ENCODE assay signal across 30 cellular contexts in the genomic region with DNA sequence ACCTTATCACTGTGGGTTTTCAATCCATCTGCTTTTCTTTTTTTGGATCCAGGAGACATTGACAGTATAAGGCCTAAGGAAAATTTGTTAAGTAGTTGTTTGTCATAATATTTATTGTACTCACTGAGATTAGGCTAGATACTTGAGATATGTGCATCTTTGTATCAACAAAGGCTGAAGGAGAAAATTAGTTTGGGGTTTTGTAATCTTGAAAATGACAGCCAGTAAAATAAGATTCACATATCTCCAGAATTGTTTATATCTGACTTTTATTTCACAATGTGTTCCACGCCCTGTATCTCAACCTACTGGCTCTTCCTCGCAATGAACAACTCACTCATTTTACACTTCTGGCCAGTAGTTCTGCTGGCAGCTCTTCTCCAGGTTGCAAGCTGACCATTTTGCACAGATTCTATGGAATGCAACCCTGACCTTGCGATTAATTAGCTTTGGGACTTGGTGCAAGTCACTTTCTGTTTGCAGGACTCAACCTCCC.
"Had no signal": no experiment of that assay in that cellular context is flagged by ENCODE, and none has a peak within 500 bp of the region (broad histone marks: within the 10 kb centered on the region; RNA-seq: fewer than 3 reads in every experiment).

No MANE protein-coding gene starts in this region.

- H3K4me1 ChIP-seq: body of pancreas, esophagus muscularis mucosa had no signal

- DNase-seq: activated CD4-positive, alpha-beta memory T cell treated with anti-CD3 and anti-CD28 coated beads, Interleukin-2, amount 10 ng/mL, durations not matched to agents 7 days and 5 days; activated CD4-positive, alpha-beta T cell treated with anti-CD3 and anti-CD28 coated beads for 4 hours; activated CD4-positive, alpha-beta T cell treated with anti-CD3 and anti-CD28 coated beads, Interleukin-2, amount 10 ng/mL, durations not matched to agents 7 days and 5 days; activated CD4-positive, alpha-beta T cell treated with anti-CD3 and anti-CD28 coated beads, Interleukin-2, amount 50 U/mL, for 4 hours; activated CD4-positive, CD25-positive, alpha-beta regulatory T cell; activated CD4-positive, CD25-positive, alpha-beta regulatory T cell treated with anti-CD3 and anti-CD28 coated beads, Interleukin-2, amount 50 U/mL, for 72 hours; activated CD8-positive, alpha-beta memory T cell treated with anti-CD3 and anti-CD28 coated beads, Interleukin-2, amount 50 U/mL, for 48 hours; activated gamma-delta T cell; activated naive CD4-positive, alpha-beta T cell; activated naive CD4-positive, alpha-beta T cell treated with anti-CD3 and anti-CD28 coated beads, Interleukin-2, amount 10 ng/mL, durations not matched to agents 7 days and 5 days; activated naive CD8-positive, alpha-beta T cell treated with anti-CD3 and anti-CD28 coated beads, Interleukin-2, amount 10 ng/mL, durations not matched to agents 7 days and 5 days; activated T-cell treated with anti-CD3 and anti-CD28 coated beads for 4 hours; activated T-cell treated with anti-CD3 and anti-CD28 coated beads, Interleukin-2, amount 50 U/mL, for 24 hours; activated T-cell treated with anti-CD3 and anti-CD28 coated beads, Interleukin-2, amount 50 U/mL, for 72 hours; amniotic stem cell; anterior cingulate cortex; body of pancreas; caudate nucleus; cortex of kidney; dermis blood vessel endothelial cell; effector CD4-positive, alpha-beta T cell; effector memory CD8-positive, alpha-beta T cell; erythroblast; foreskin fibroblast; head of caudate nucleus; T-helper 2 cell had no signal

- H3K36me3 ChIP-seq: esophagus muscularis mucosa had no signal

- H3K27ac ChIP-seq: body of pancreas, esophagus muscularis mucosa had no signal

- H3K4me3 Mint-ChIP-seq: activated CD4-positive, alpha-beta memory T cell treated with anti-CD3 and anti-CD28 coated beads, Interleukin-2, amount 10 ng/mL, durations not matched to agents 7 days and 5 days; activated CD4-positive, alpha-beta T cell treated with anti-CD3 and anti-CD28 coated beads, Interleukin-2, amount 10 ng/mL, durations not matched to agents 7 days and 5 days; activated naive CD4-positive, alpha-beta T cell treated with anti-CD3 and anti-CD28 coated beads, Interleukin-2, amount 10 ng/mL, durations not matched to agents 7 days and 5 days; activated naive CD8-positive, alpha-beta T cell treated with anti-CD3 and anti-CD28 coated beads, Interleukin-2, amount 10 ng/mL, durations not matched to agents 7 days and 5 days; activated T-cell treated with anti-CD3 and anti-CD28 coated beads, Interleukin-2, amount 50 U/mL, for 24 hours; activated T-cell treated with anti-CD3 and anti-CD28 coated beads, Interleukin-2, amount 50 U/mL, for 72 hours; effector memory CD8-positive, alpha-beta T cell had no signal

- H3K36me3 Mint-ChIP-seq: activated naive CD8-positive, alpha-beta T cell treated with anti-CD3 and anti-CD28 coated beads, Interleukin-2, amount 10 ng/mL, durations not matched to agents 7 days and 5 days had no signal

- FAIRE-seq: colon, frontal cortex had no signal

- H3K9me3 Mint-ChIP-seq: activated CD4-positive, alpha-beta memory T cell treated with anti-CD3 and anti-CD28 coated beads, Interleukin-2, amount 10 ng/mL, durations not matched to agents 7 days and 5 days; activated naive CD4-positive, alpha-beta T cell treated with anti-CD3 and anti-CD28 coated beads, Interleukin-2, amount 10 ng/mL, durations not matched to agents 7 days and 5 days; activated T-cell treated with anti-CD3 and anti-CD28 coated beads, Interleukin-2, amount 50 U/mL, for 24 hours; effector memory CD8-positive, alpha-beta T cell had no signal

- H3K4me3 ChIP-seq: body of pancreas, esophagus muscularis mucosa had no signal

- ATAC-seq: activated naive CD4-positive, alpha-beta T cell treated with anti-CD3 and anti-CD28 coated beads, Interleukin-2, amount 50 U/mL, for 72 hours; activated T-cell treated with anti-CD3 and anti-CD28 coated beads, Interleukin-2, amount 50 U/mL, for 72 hours; body of pancreas; effector memory CD8-positive, alpha-beta T cell had no signal

- H3K27ac Mint-ChIP-seq: activated CD4-positive, alpha-beta memory T cell treated with anti-CD3 and anti-CD28 coated beads, Interleukin-2, amount 10 ng/mL, durations not matched to agents 7 days and 5 days; activated CD4-positive, alpha-beta T cell treated with anti-CD3 and anti-CD28 coated beads, Interleukin-2, amount 10 ng/mL, durations not matched to agents 7 days and 5 days; activated naive CD4-positive, alpha-beta T cell treated with anti-CD3 and anti-CD28 coated beads, Interleukin-2, amount 10 ng/mL, durations not matched to agents 7 days and 5 days; activated naive CD4-positive, alpha-beta T cell treated with anti-CD3 and anti-CD28 coated beads, Interleukin-2, amount 50 U/mL, for 72 hours; activated naive CD8-positive, alpha-beta T cell treated with anti-CD3 and anti-CD28 coated beads, Interleukin-2, amount 10 ng/mL, durations not matched to agents 7 days and 5 days; activated T-cell treated with anti-CD3 and anti-CD28 coated beads, Interleukin-2, amount 50 U/mL, for 24 hours; activated T-cell treated with anti-CD3 and anti-CD28 coated beads, Interleukin-2, amount 50 U/mL, for 72 hours; effector memory CD8-positive, alpha-beta T cell had no signal

- H3K9me3 ChIP-seq: body of pancreas, esophagus muscularis mucosa had no signal
